In genomic region chr17:41971721-41972523, GRCh38 we compare ENCODE assay signal across 15 cellular contexts. TPM values are rescaled to one million over a fixed set of nuclear protein-coding genes. Genes with fewer than 3 reads are reported as not detected.
DNase-seq lines count a peak whose midpoint lies in the region; ATAC-seq, FAIRE-seq and TF ChIP-seq lines count a peak whose summit lies in the region.
"Had no signal": no experiment of that assay in that cellular context is flagged by ENCODE, and none has a peak within 500 bp of the region (broad histone marks: within the 10 kb centered on the region; RNA-seq: fewer than 3 reads in every experiment).

No MANE protein-coding gene starts in this region.

- H3K36me3 Mint-ChIP-seq in activated naive CD8-positive, alpha-beta T cell: peaks cover 5% of the 10 kb centered on the region
- peaks cover 45% of the 10 kb centered on the region for H3K36me3 Mint-ChIP-seq in activated naive CD8-positive, alpha-beta T cell treated with anti-CD3 and anti-CD28 coated beads, Interleukin-2, amount 50 U/mL, for 24 hours (ENCODE audit: low read depth)
- peaks cover 4 to 31% (median 5%) of the 10 kb centered on the region in 5 donors for H3K36me3 Mint-ChIP-seq in naive thymus-derived CD4-positive, alpha-beta T cell

- ATAC-seq in activated naive CD8-positive, alpha-beta T cell treated with anti-CD3 and anti-CD28 coated beads, Interleukin-2, amount 50 U/mL, for 24 hours: no peak
- no peak for ATAC-seq in K562
- ATAC-seq in naive thymus-derived CD4-positive, alpha-beta T cell: no peak
- no peak for ATAC-seq in GM18861 (IDR thresholded peaks at IDR 0.05; ENCODE audit: unreplicated experiment)

- CTCF ChIA-PET in K562 (lab: Yijun Ruan, JAX; ENCODE audit: low intra/inter-chr PET ratio): no interaction called here
- CTCF ChIA-PET in naive thymus-derived CD4-positive, alpha-beta T cell (lab: Charles Lee): no interaction called here

- H3K4me2 ChIP-seq in K562 (ENCODE audit: insufficient read depth, low read length): no peak overlapping the region

- no peak overlapping the region for H2AFZ ChIP-seq in K562 (ENCODE audit: low read depth, low read length)

- TF ChIP-seq CTCF in K562 (IDR thresholded peaks at IDR 0.05 in 2 of 3, conservative IDR thresholded peaks at IDR 0.05 in 1 of 3; ENCODE audit: insufficient read depth in 2 of 3, low read depth in 1 of 3, low read length in 3 of 3): no peak
- TF ChIP-seq CTCF in suprapubic skin (IDR thresholded peaks at IDR 0.05): no peak

- no peaks in the 10 kb centered on the region for H3K9me3 Mint-ChIP-seq in activated naive CD8-positive, alpha-beta T cell (ENCODE audit: low read depth)
- H3K9me3 Mint-ChIP-seq in activated naive CD8-positive, alpha-beta T cell treated with anti-CD3 and anti-CD28 coated beads, Interleukin-2, amount 50 U/mL, for 24 hours: no peaks in the 10 kb centered on the region
- H3K9me3 Mint-ChIP-seq in naive thymus-derived CD4-positive, alpha-beta T cell: peaks cover 0 to 2% (median 0%) of the 10 kb centered on the region in 11 donors

- no peaks in the 10 kb centered on the region for H3K27me3 Mint-ChIP-seq in activated naive CD8-positive, alpha-beta T cell
- no peaks in the 10 kb centered on the region for H3K27me3 Mint-ChIP-seq in activated naive CD8-positive, alpha-beta T cell treated with anti-CD3 and anti-CD28 coated beads, Interleukin-2, amount 50 U/mL, for 24 hours
- H3K27me3 Mint-ChIP-seq in naive thymus-derived CD4-positive, alpha-beta T cell: no peaks in the 10 kb centered on the region

- POLR2A ChIA-PET in K562 (lab: Yijun Ruan, JAX): interaction anchor here (0.6 to 2.1 kb wide), 7 partner anchors 10 to 142 kb away, joined by 3 to 6 read pairs (median 4); no protein-coding TSS in a partner anchor
- POLR2A ChIA-PET in naive thymus-derived CD4-positive, alpha-beta T cell (lab: Charles Lee): no interaction called here

- no peak for DNase-seq in activated naive CD8-positive, alpha-beta T cell treated with anti-CD3 and anti-CD28 coated beads, Interleukin-2, amount 50 U/mL, for 24 hours
- DNase-seq in K562 (ENCODE audit: extremely low read depth in 1 of 4, low spot score in 3 of 4): no peak
- no peak for DNase-seq in naive thymus-derived CD4-positive, alpha-beta T cell
- no peak for DNase-seq in suprapubic skin (ENCODE audit: low spot score in 2 of 2)
- DNase-seq in NOMO-1 treated with dmso at 0.1 percent for 144 hours (lab: John Stamatoyannopoulos, UW; ENCODE audit: unreplicated experiment): no peak
- no peak for DNase-seq in NCI-H1417 treated with DMSO at 0.1 percent for 48 hours (lab: John Stamatoyannopoulos, UW)
- DNase-seq: activated CD8-positive, alpha-beta memory T cell treated with anti-CD3 and anti-CD28 coated beads, Interleukin-2, amount 50 U/mL, for 48 hours; activated naive CD4-positive, alpha-beta T cell treated with anti-CD3 and anti-CD28 coated beads, Interleukin-2, amount 50 U/mL, for 16 hours; GF-D8; upper lobe of left lung; WERI-Rb-1 had no signal

- H3K27ac Mint-ChIP-seq in activated naive CD8-positive, alpha-beta T cell: peak overlapping the region; percentile 30
- H3K27ac Mint-ChIP-seq in activated naive CD8-positive, alpha-beta T cell treated with anti-CD3 and anti-CD28 coated beads, Interleukin-2, amount 50 U/mL, for 24 hours: no peak overlapping the region
- peak overlapping the region in 6 of 9 donors; percentile 14 to 77 (median 42) for H3K27ac Mint-ChIP-seq in naive thymus-derived CD4-positive, alpha-beta T cell

- H4K20me1 ChIP-seq in K562 (replicated peaks; ENCODE audit: control insufficient read depth, insufficient read depth, low read length): no peaks in the 10 kb centered on the region; the same call in 1 of the 2 replicates

- TF ChIP-seq EP300 in K562 (IDR thresholded peaks at IDR 0.05; ENCODE audit: low read length) (no peak), suprapubic skin (IDR thresholded peaks at IDR 0.05) (no peak)

- H3K27ac ChIP-seq in K562 (ENCODE audit: extremely low read depth, low read depth, low read length): no peak overlapping the region; the same call in 2 of the 3 replicates
- H3K27ac ChIP-seq in naive thymus-derived CD4-positive, alpha-beta T cell (ENCODE audit: low read depth, low read length): no peak overlapping the region
- H3K27ac ChIP-seq in suprapubic skin: peak overlapping the region; percentile 16
- H3K27ac ChIP-seq: WERI-Rb-1 had no signal

- H3K9me3 ChIP-seq in K562 (replicated peaks; ENCODE audit: control insufficient read depth, insufficient read depth, low read depth, low read length) (no peaks in the 10 kb centered on the region; the same call in 1 of the 2 replicates), suprapubic skin (no peaks in the 10 kb centered on the region)
- H3K9me3 ChIP-seq in naive thymus-derived CD4-positive, alpha-beta T cell (ENCODE audit: control insufficient read depth in 2 of 3, low read length in 3 of 3): no peaks in the 10 kb centered on the region
- H3K9me3 ChIP-seq: upper lobe of left lung had no signal

- intact Hi-C loops in K562 (cut with micrococcal nuclease): no loop called here
- intact Hi-C loops in naive thymus-derived CD4-positive, alpha-beta T cell (cut with micrococcal nuclease): loop anchor here in 1 of 2 donors (1.0 kb wide), 1 partner anchor 22 kb away; no protein-coding TSS in a partner anchor

- BruUV-seq in K562 (replicated peaks; lab: Mats Ljungman, UMichigan): no TSS peak

- peaks cover 79% of the 10 kb centered on the region for H3K36me3 ChIP-seq in K562 (ENCODE audit: control insufficient read depth, insufficient read depth, low read length)
- H3K36me3 ChIP-seq in naive thymus-derived CD4-positive, alpha-beta T cell (ENCODE audit: control insufficient read depth in 2 of 3, insufficient read depth in 3 of 3, low read length in 3 of 3): peaks cover 10 to 63% (median 16%) of the 10 kb centered on the region in 3 experiments
- peaks cover 70% of the 10 kb centered on the region for H3K36me3 ChIP-seq in suprapubic skin

- H3K4me3 ChIP-seq in K562 (no peak overlapping the region), suprapubic skin (no peak overlapping the region)
- no peak overlapping the region for H3K4me3 ChIP-seq in naive thymus-derived CD4-positive, alpha-beta T cell (ENCODE audit: low read length)
- H3K4me3 ChIP-seq: upper lobe of left lung had no signal

- peak; percentile 7; the same call in 1 of the 2 replicates for TF ChIP-seq POLR2A in K562 (conservative IDR thresholded peaks at IDR 0.05)
- no peak for TF ChIP-seq POLR2A in suprapubic skin (IDR thresholded peaks at IDR 0.05)

- H3K9ac ChIP-seq in K562 (ENCODE audit: insufficient read depth in 1 of 2, low read depth in 2 of 2, low read length in 2 of 2): no peak overlapping the region

- H3K4me3 Mint-ChIP-seq in activated naive CD8-positive, alpha-beta T cell: no peak overlapping the region
- no peak overlapping the region for H3K4me3 Mint-ChIP-seq in activated naive CD8-positive, alpha-beta T cell treated with anti-CD3 and anti-CD28 coated beads, Interleukin-2, amount 50 U/mL, for 24 hours
- no peak overlapping the region for H3K4me3 Mint-ChIP-seq in naive thymus-derived CD4-positive, alpha-beta T cell

- H3K4me1 ChIP-seq in K562 (replicated peaks in 1 of 2; ENCODE audit: control insufficient read depth in 2 of 2, insufficient read depth in 2 of 2, low read length in 2 of 2) (peaks cover 4 to 28% of the 10 kb centered on the region in 2 experiments; a peak in 3 of 5 replicates), suprapubic skin (peaks cover 83% of the 10 kb centered on the region)
- H3K4me1 ChIP-seq in naive thymus-derived CD4-positive, alpha-beta T cell (ENCODE audit: control insufficient read depth in 2 of 2, insufficient read depth in 2 of 2, low read length in 2 of 2): peaks cover 2 to 16% of the 10 kb centered on the region in 2 donors

- WGBS in K562 (ENCODE audit: insufficient coverage, low coverage, missing lambda C conversion rate): 92% methylated on average over 18 of the region's 18 CpGs
- 85% methylated on average over 12 of the region's 18 CpGs for WGBS in suprapubic skin

- no peak for FAIRE-seq in K562 (lab: Jason Lieb, UNC)
- FAIRE-seq: A204.1 had no signal

- no peaks in the 10 kb centered on the region for H3K27me3 ChIP-seq in K562 (ENCODE audit: control insufficient read depth in 2 of 2, insufficient read depth in 2 of 2, low read length in 2 of 2)
- no peaks in the 10 kb centered on the region for H3K27me3 ChIP-seq in naive thymus-derived CD4-positive, alpha-beta T cell (ENCODE audit: control insufficient read depth in 2 of 2, insufficient read depth in 2 of 2, low read length in 2 of 2)
- H3K27me3 ChIP-seq in suprapubic skin: no peaks in the 10 kb centered on the region
- H3K27me3 ChIP-seq: upper lobe of left lung had no signal

- in situ Hi-C loops in K562 (cut with MboI): no loop called here

- peaks cover 3% of the 10 kb centered on the region for H3K9me1 ChIP-seq in K562 (ENCODE audit: control insufficient read depth, insufficient read depth, low read length)

- H3K79me2 ChIP-seq in K562 (ENCODE audit: control insufficient read depth, insufficient read depth, low read length): peaks cover 13% of the 10 kb centered on the region

- TF ChIP-seq RAD21 in K562 (CRISPR knock-in tag; conservative IDR thresholded peaks at IDR 0.05 in 1 of 2, IDR thresholded peaks at IDR 0.05 in 1 of 2): no peak

- H3K4me1 Mint-ChIP-seq in activated naive CD8-positive, alpha-beta T cell (ENCODE audit: low read depth): peaks cover 35% of the 10 kb centered on the region
- peaks cover 21% of the 10 kb centered on the region for H3K4me1 Mint-ChIP-seq in activated naive CD8-positive, alpha-beta T cell treated with anti-CD3 and anti-CD28 coated beads, Interleukin-2, amount 50 U/mL, for 24 hours
- H3K4me1 Mint-ChIP-seq in naive thymus-derived CD4-positive, alpha-beta T cell: peaks cover 21 to 43% (median 39%) of the 10 kb centered on the region in 7 donors

RNA-seq across cellular contexts. Expression of gene CNP, which starts 5.3 kb away (rescaled TPM):
- 33.1 and 94.9 TPM in 2 replicates for total RNA-seq in K562 (2011; cell fraction: chromatin; rRNA removed; ENCODE audit: low replicate concordance)
- total RNA-seq in K562 (2011; cell fraction: nucleolus; rRNA removed): 31.3 and 42.9 TPM in 2 replicates
- 37.7 and 39.6 TPM in 2 replicates for total RNA-seq in K562 (2011; cell fraction: nucleoplasm; rRNA removed)
- total RNA-seq in K562 (2014; rRNA removed) (45.4 and 45.8 TPM in 2 replicates), K562 (2014; rRNA removed; fragmentation: Illumina TruSeq; extraction: Trizol) (15.9 and 18.6 TPM in 2 replicates), K562 (2015; rRNA removed; fragmentation: Illumina TruSeq; extraction: Trizol) (31.8 and 32.1 TPM in 2 replicates), K562 (2021) (49.4 and 52.0 TPM in 2 replicates), suprapubic skin (10 to 100 TPM; 44.3 to 55.1 (median 47.3) TPM)
- polyA plus RNA-seq in K562 (2011; rRNA removed) (15.5 and 20.7 TPM in 2 replicates), K562 (2014; fragmentation: Illumina TruSeq; extraction: Trizol) (33.2 and 37.5 TPM in 2 replicates), K562 (2014; fragmentation: Nextera tagmentation; extraction: Ambion mirVana) (1 to 10 TPM; 1.7 to 3.8 TPM), K562 (2014; rRNA removed) (29.1 and 30.2 TPM in 2 replicates)
- polyA plus RNA-seq in K562 (2011; cell fraction: cytosol; rRNA removed): 11.4 and 24.5 TPM in 2 replicates
- polyA plus RNA-seq in K562 (2011; cell fraction: nucleus; rRNA removed): 10.2 and 21.9 TPM in 2 replicates
- polyA plus RNA-seq in K562 (2012): 30.0 and 34.8 TPM in 2 replicates
- polyA minus RNA-seq in K562 (2011; rRNA and poly(A)+ RNA removed): 19.5 and 44.8 TPM in 2 replicates
- polyA minus RNA-seq in K562 (2011; cell fraction: cytosol; rRNA and poly(A)+ RNA removed): 36.4 and 44.8 TPM in 2 replicates
- 11.0 and 11.9 TPM in 2 replicates for polyA minus RNA-seq in K562 (2011; cell fraction: nucleus; rRNA and poly(A)+ RNA removed)
- total RNA-seq in naive thymus-derived CD4-positive, alpha-beta T cell: 10 to 100 TPM; 29.6 to 86.3 (median 32.5) TPM
- polyA plus RNA-seq in naive thymus-derived CD4-positive, alpha-beta T cell: 10 to 100 TPM; 32.3 to 34.2 TPM

RNA-seq across cellular contexts. Expression of gene ODAD4, which starts 41.5 kb away (rescaled TPM):
- 2.3 and 4.6 TPM in 2 replicates for total RNA-seq in K562 (2011; cell fraction: chromatin; rRNA removed; ENCODE audit: low replicate concordance)
- total RNA-seq in K562 (2011; cell fraction: nucleolus; rRNA removed): 0.67 and 2.2 TPM in 2 replicates
- 1.8 TPM in 2 replicates for total RNA-seq in K562 (2011; cell fraction: nucleoplasm; rRNA removed)
- total RNA-seq in K562 (2014; rRNA removed) (0.09 and 0.24 TPM in 2 replicates), K562 (2014; rRNA removed; fragmentation: Illumina TruSeq; extraction: Trizol) (0.70 and 0.98 TPM in 2 replicates), K562 (2015; rRNA removed; fragmentation: Illumina TruSeq; extraction: Trizol) (0.45 and 0.51 TPM in 2 replicates), K562 (2021) (0.11 and 0.75 TPM in 2 replicates), suprapubic skin (1 to 10 TPM in 2 of 4 donors, under 1 TPM in 1, not detected in 1; 0.42 to 1.9 (median 1.3) TPM)
- polyA plus RNA-seq in K562 (2011; rRNA removed) (0.05 and 0.35 TPM in 2 replicates), K562 (2014; fragmentation: Illumina TruSeq; extraction: Trizol) (0.57 and 0.67 TPM in 2 replicates), K562 (2014; fragmentation: Nextera tagmentation; extraction: Ambion mirVana) (under 1 TPM; 0.30 to 0.81 TPM), K562 (2014; rRNA removed) (0.22 and 0.49 TPM in 2 replicates)
- 0.09 TPM in 2 replicates for polyA plus RNA-seq in K562 (2011; cell fraction: cytosol; rRNA removed)
- polyA plus RNA-seq in K562 (2011; cell fraction: nucleus; rRNA removed): 0.32 and 0.44 TPM in 2 replicates
- 0.35 and 1.6 TPM in 2 replicates for polyA plus RNA-seq in K562 (2012)
- polyA minus RNA-seq in K562 (2011; rRNA and poly(A)+ RNA removed): 0.54 and 0.63 TPM in 2 replicates
- not detected in 2 replicates for polyA minus RNA-seq in K562 (2011; cell fraction: cytosol; rRNA and poly(A)+ RNA removed)
- 0.54 and 1.00 TPM in 2 replicates for polyA minus RNA-seq in K562 (2011; cell fraction: nucleus; rRNA and poly(A)+ RNA removed)
- total RNA-seq in naive thymus-derived CD4-positive, alpha-beta T cell: 1 to 10 TPM in 3 of 5 experiments, under 1 TPM in 1, not detected in 1; 0.16 to 4.1 (median 1.6) TPM
- polyA plus RNA-seq in naive thymus-derived CD4-positive, alpha-beta T cell: under 1 TPM; 0.10 to 0.40 TPM
- total RNA-seq: mononuclear cell had no signal

RNA-seq across cellular contexts. Expression of gene DNAJC7, which starts 45.3 kb away (rescaled TPM):
- total RNA-seq in K562 (2011; cell fraction: chromatin; rRNA removed; ENCODE audit: low replicate concordance): 180 and 244 TPM in 2 replicates
- total RNA-seq in K562 (2011; cell fraction: nucleolus; rRNA removed): 111 and 117 TPM in 2 replicates
- total RNA-seq in K562 (2011; cell fraction: nucleoplasm; rRNA removed): 168 and 236 TPM in 2 replicates
- total RNA-seq in K562 (2014; rRNA removed): 145 and 157 TPM in 2 replicates
- 262 and 288 TPM in 2 replicates for total RNA-seq in K562 (2014; rRNA removed; fragmentation: Illumina TruSeq; extraction: Trizol)
- 191 and 206 TPM in 2 replicates for total RNA-seq in K562 (2015; rRNA removed; fragmentation: Illumina TruSeq; extraction: Trizol)
- 149 and 153 TPM in 2 replicates for total RNA-seq in K562 (2021)
- 75.6 and 120 TPM in 2 replicates for polyA plus RNA-seq in K562 (2011; rRNA removed)
- 29.9 and 31.1 TPM in 2 replicates for polyA plus RNA-seq in K562 (2011; cell fraction: cytosol; rRNA removed)
- polyA plus RNA-seq in K562 (2011; cell fraction: nucleus; rRNA removed): 49.5 and 50.7 TPM in 2 replicates
- polyA plus RNA-seq in K562 (2012): 172 and 176 TPM in 2 replicates
- polyA plus RNA-seq in K562 (2014; fragmentation: Illumina TruSeq; extraction: Trizol): 206 and 239 TPM in 2 replicates
- polyA plus RNA-seq in K562 (2014; fragmentation: Nextera tagmentation; extraction: Ambion mirVana): 10 to 100 TPM; 85.8 to 94.3 TPM
- polyA plus RNA-seq in K562 (2014; rRNA removed): 148 and 173 TPM in 2 replicates
- 82.6 and 112 TPM in 2 replicates for polyA minus RNA-seq in K562 (2011; rRNA and poly(A)+ RNA removed)
- 46.2 and 60.0 TPM in 2 replicates for polyA minus RNA-seq in K562 (2011; cell fraction: cytosol; rRNA and poly(A)+ RNA removed)
- polyA minus RNA-seq in K562 (2011; cell fraction: nucleus; rRNA and poly(A)+ RNA removed): 49.0 and 75.2 TPM in 2 replicates
- 100 to 1,000 TPM in 4 of 5 experiments, 10 to 100 TPM in 1; 99.4 to 145 (median 109) TPM for total RNA-seq in naive thymus-derived CD4-positive, alpha-beta T cell
- 10 to 100 TPM; 65.4 to 77.7 TPM for polyA plus RNA-seq in naive thymus-derived CD4-positive, alpha-beta T cell
- 10 to 100 TPM; 57.5 to 82.6 (median 60.2) TPM for total RNA-seq in suprapubic skin

RNA-seq across cellular contexts. Expression of gene NKIRAS2, which starts 48.0 kb away (rescaled TPM):
- total RNA-seq in K562 (2011; cell fraction: chromatin; rRNA removed; ENCODE audit: low replicate concordance): 17.2 and 40.4 TPM in 2 replicates
- 28.6 and 34.4 TPM in 2 replicates for total RNA-seq in K562 (2011; cell fraction: nucleolus; rRNA removed)
- total RNA-seq in K562 (2011; cell fraction: nucleoplasm; rRNA removed): 33.1 and 41.8 TPM in 2 replicates
- total RNA-seq in K562 (2014; rRNA removed) (64.6 and 66.9 TPM in 2 replicates), K562 (2014; rRNA removed; fragmentation: Illumina TruSeq; extraction: Trizol) (17.9 and 18.7 TPM in 2 replicates), K562 (2015; rRNA removed; fragmentation: Illumina TruSeq; extraction: Trizol) (22.1 and 23.1 TPM in 2 replicates), K562 (2021) (37.8 and 45.5 TPM in 2 replicates), suprapubic skin (10 to 100 TPM; 33.7 to 52.5 (median 43.9) TPM)
- polyA plus RNA-seq in K562 (2011; rRNA removed) (29.8 and 36.2 TPM in 2 replicates), K562 (2014; fragmentation: Illumina TruSeq; extraction: Trizol) (60.7 and 65.5 TPM in 2 replicates), K562 (2014; fragmentation: Nextera tagmentation; extraction: Ambion mirVana) (10 to 100 TPM; 10.1 to 14.6 TPM), K562 (2014; rRNA removed) (58.7 and 68.6 TPM in 2 replicates)
- polyA plus RNA-seq in K562 (2011; cell fraction: cytosol; rRNA removed): 39.9 and 51.1 TPM in 2 replicates
- polyA plus RNA-seq in K562 (2011; cell fraction: nucleus; rRNA removed): 23.3 and 30.8 TPM in 2 replicates
- 35.4 and 103 TPM in 2 replicates for polyA plus RNA-seq in K562 (2012)
- 18.3 and 23.9 TPM in 2 replicates for polyA minus RNA-seq in K562 (2011; rRNA and poly(A)+ RNA removed)
- 18.9 and 19.3 TPM in 2 replicates for polyA minus RNA-seq in K562 (2011; cell fraction: cytosol; rRNA and poly(A)+ RNA removed)
- 10.6 and 14.3 TPM in 2 replicates for polyA minus RNA-seq in K562 (2011; cell fraction: nucleus; rRNA and poly(A)+ RNA removed)
- total RNA-seq in naive thymus-derived CD4-positive, alpha-beta T cell: 10 to 100 TPM; 14.3 to 24.0 (median 20.4) TPM
- 10 to 100 TPM; 24.6 to 30.5 TPM for polyA plus RNA-seq in naive thymus-derived CD4-positive, alpha-beta T cell

RNA-seq across cellular contexts. Expression of gene ACLY, which starts 53.2 kb away (rescaled TPM):
- total RNA-seq in K562 (2011; cell fraction: chromatin; rRNA removed; ENCODE audit: low replicate concordance): 153 and 277 TPM in 2 replicates
- 161 TPM in 2 replicates for total RNA-seq in K562 (2011; cell fraction: nucleolus; rRNA removed)
- 163 and 174 TPM in 2 replicates for total RNA-seq in K562 (2011; cell fraction: nucleoplasm; rRNA removed)
- total RNA-seq in K562 (2014; rRNA removed): 114 and 123 TPM in 2 replicates
- total RNA-seq in K562 (2014; rRNA removed; fragmentation: Illumina TruSeq; extraction: Trizol): 112 and 125 TPM in 2 replicates
- total RNA-seq in K562 (2015; rRNA removed; fragmentation: Illumina TruSeq; extraction: Trizol): 129 and 131 TPM in 2 replicates
- total RNA-seq in K562 (2021): 261 and 280 TPM in 2 replicates
- polyA plus RNA-seq in K562 (2011; rRNA removed): 163 and 165 TPM in 2 replicates
- 156 and 184 TPM in 2 replicates for polyA plus RNA-seq in K562 (2011; cell fraction: cytosol; rRNA removed)
- polyA plus RNA-seq in K562 (2011; cell fraction: nucleus; rRNA removed): 114 and 149 TPM in 2 replicates
- 94.5 and 161 TPM in 2 replicates for polyA plus RNA-seq in K562 (2012)
- 194 and 206 TPM in 2 replicates for polyA plus RNA-seq in K562 (2014; fragmentation: Illumina TruSeq; extraction: Trizol)
- 10 to 100 TPM; 42.9 to 58.5 TPM for polyA plus RNA-seq in K562 (2014; fragmentation: Nextera tagmentation; extraction: Ambion mirVana)
- polyA plus RNA-seq in K562 (2014; rRNA removed): 120 and 129 TPM in 2 replicates
- polyA minus RNA-seq in K562 (2011; rRNA and poly(A)+ RNA removed): 244 and 312 TPM in 2 replicates
- polyA minus RNA-seq in K562 (2011; cell fraction: cytosol; rRNA and poly(A)+ RNA removed): 258 TPM in 2 replicates
- 49.9 and 63.5 TPM in 2 replicates for polyA minus RNA-seq in K562 (2011; cell fraction: nucleus; rRNA and poly(A)+ RNA removed)
- total RNA-seq in naive thymus-derived CD4-positive, alpha-beta T cell: 100 to 1,000 TPM in 1 of 5 experiments, 10 to 100 TPM in 4; 59.2 to 154 (median 70.8) TPM
- polyA plus RNA-seq in naive thymus-derived CD4-positive, alpha-beta T cell: 10 to 100 TPM; 42.7 to 51.9 TPM
- total RNA-seq in suprapubic skin: 10 to 100 TPM; 40.5 to 81.9 (median 72.9) TPM
